Comparison of ENCODE assay signal across 27 cellular contexts in the genomic region with DNA sequence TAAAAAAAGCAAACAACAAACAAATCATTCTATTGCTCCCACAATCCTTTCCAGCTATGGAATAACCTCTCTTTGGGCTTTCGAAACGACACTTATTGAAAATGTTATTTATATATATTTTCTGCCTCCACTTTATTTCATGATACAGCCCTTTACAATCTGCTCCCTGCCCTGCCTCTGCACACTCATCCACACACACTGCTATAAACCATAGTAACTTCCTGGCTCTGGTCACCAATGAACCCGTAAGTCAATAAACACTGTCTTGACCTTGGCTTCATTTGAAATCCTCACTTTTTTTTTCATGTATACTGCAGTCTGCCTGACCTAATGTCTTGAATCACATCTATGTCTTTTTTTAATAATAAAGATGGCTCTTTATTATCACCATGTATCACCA.
DNase-seq lines count a peak whose midpoint lies in the region; ATAC-seq and TF ChIP-seq lines count a peak whose summit lies in the region.
"Had no signal": no experiment of that assay in that cellular context is flagged by ENCODE, and none has a peak within 500 bp of the region (broad histone marks: within the 10 kb centered on the region; RNA-seq: fewer than 3 reads in every experiment).

No MANE protein-coding gene starts in this region.

- H3K27ac Mint-ChIP-seq in HFFc6 (no peak overlapping the region), type B pancreatic cell (no peak overlapping the region)
- H3K27ac Mint-ChIP-seq: activated CD4-positive, alpha-beta memory T cell treated with anti-CD3 and anti-CD28 coated beads for 36 hours; CD14-positive monocyte; dendritic cell treated with granulocyte-macrophage colony-stimulating factor and Interleukin-4, amounts not matched to agents 40 ng/mL and 50 ng/mL, for 4 days; WTC11 had no signal

- H3K4me3 Mint-ChIP-seq in HFFc6: no peak overlapping the region
- H3K4me3 Mint-ChIP-seq in type B pancreatic cell: no peak overlapping the region
- H3K4me3 Mint-ChIP-seq: activated CD4-positive, alpha-beta memory T cell treated with anti-CD3 and anti-CD28 coated beads for 36 hours; CD14-positive monocyte; dendritic cell treated with granulocyte-macrophage colony-stimulating factor and Interleukin-4, amounts not matched to agents 40 ng/mL and 50 ng/mL, for 4 days; WTC11 had no signal

- H3K27me3 Mint-ChIP-seq in HFFc6 (ENCODE audit: insufficient read depth) (no peaks in the 10 kb centered on the region), type B pancreatic cell (no peaks in the 10 kb centered on the region)
- H3K27me3 Mint-ChIP-seq: dendritic cell treated with granulocyte-macrophage colony-stimulating factor and Interleukin-4, amounts not matched to agents 40 ng/mL and 50 ng/mL, for 4 days had no signal

- DNase-seq in AG09309 (ENCODE audit: low read depth) (peak; percentile 24), HFFc6 (peak; percentile 43), astrocyte of the spinal cord (ENCODE audit: low read depth, low spot score) (peak; percentile 69), iris pigment epithelial cell (ENCODE audit: low read depth) (peak; percentile 85), type B pancreatic cell (ENCODE audit: extremely low spot score, unreplicated experiment) (no peak), cerebellar nuclear complex (lab: John Stamatoyannopoulos, UW) (no peak)
- no peak for DNase-seq in activated CD4-positive, CD25-positive, alpha-beta regulatory T cell (lab: John Stamatoyannopoulos, UW)
- DNase-seq: activated CD4-positive, alpha-beta memory T cell treated with anti-CD3 and anti-CD28 coated beads for 36 hours; activated gamma-delta T cell treated with Interleukin-2 at 50 U/mL for 16 hours; foreskin melanocyte; GDM1; hippocampal formation; Kasumi-1; NCI-H1105 treated with DMSO at 0.1 percent for 48 hours; NCI-H2081; SK-N-SH; stimulated activated CD4-positive, alpha-beta T cell treated with anti-CD3 and anti-CD28 coated beads, Interleukin-1b, Interleukin-23, amount 100 ng/mL, for 48 hours; T-helper 2 cell; uterus had no signal

- no peaks in the 10 kb centered on the region for H3K9me3 Mint-ChIP-seq in HFFc6
- no peaks in the 10 kb centered on the region for H3K9me3 Mint-ChIP-seq in type B pancreatic cell
- H3K9me3 Mint-ChIP-seq: activated CD4-positive, alpha-beta memory T cell treated with anti-CD3 and anti-CD28 coated beads for 36 hours; CD14-positive monocyte; dendritic cell treated with granulocyte-macrophage colony-stimulating factor and Interleukin-4, amounts not matched to agents 40 ng/mL and 50 ng/mL, for 4 days; WTC11 had no signal

- peaks cover 39% of the 10 kb centered on the region for H3K4me1 Mint-ChIP-seq in HFFc6 (ENCODE audit: low read depth)
- no peaks in the 10 kb centered on the region for H3K4me1 Mint-ChIP-seq in type B pancreatic cell (ENCODE audit: unreplicated experiment)

- TF ChIP-seq CTCF in AG09309 (IDR thresholded peaks at IDR 0.05; ENCODE audit: control insufficient read depth, insufficient read depth, low read depth, low read length, missing control alignments) (no peak), HFFc6 (IDR thresholded peaks at IDR 0.05) (no peak), astrocyte of the spinal cord (IDR thresholded peaks at IDR 0.05; ENCODE audit: low read depth, low read length) (no peak), type B pancreatic cell (conservative IDR thresholded peaks at IDR 0.05) (no peak)

- in situ Hi-C loops in astrocyte of the spinal cord (cut with HindIII; ENCODE audit: low sequenced_read_pairs): no loop called here

- H3K36me3 Mint-ChIP-seq in HFFc6 (ENCODE audit: low read depth) (no peaks in the 10 kb centered on the region), type B pancreatic cell (no peaks in the 10 kb centered on the region)
- H3K36me3 Mint-ChIP-seq: activated CD4-positive, alpha-beta memory T cell treated with anti-CD3 and anti-CD28 coated beads for 36 hours; CD14-positive monocyte; WTC11 had no signal

- H3K4me3 ChIP-seq in AG09309 (ENCODE audit: control insufficient read depth, low read depth, low read length) (no peak overlapping the region), astrocyte of the spinal cord (ENCODE audit: low read depth, low read length) (no peak overlapping the region)
- H3K4me3 ChIP-seq: breast epithelium, prostate gland, suprapubic skin, uterus had no signal

- ATAC-seq in HG03469 (IDR thresholded peaks at IDR 0.05; ENCODE audit: unreplicated experiment): no peak
- ATAC-seq: HCT116, WTC11 had no signal

Comparison
In these comparisons a context has a peak if more than half of its experiments do, and no peak if none do; other contexts are left out.
1. DNase-seq: peak in AG09309 (single experiment), HFFc6 (single experiment), astrocyte of the spinal cord (single experiment) and iris pigment epithelial cell (single experiment); none in type B pancreatic cell (single experiment), activated CD4-positive, CD25-positive, alpha-beta regulatory T cell (0 of 4) and cerebellar nuclear complex (0 of 2).